In the genomic region with DNA sequence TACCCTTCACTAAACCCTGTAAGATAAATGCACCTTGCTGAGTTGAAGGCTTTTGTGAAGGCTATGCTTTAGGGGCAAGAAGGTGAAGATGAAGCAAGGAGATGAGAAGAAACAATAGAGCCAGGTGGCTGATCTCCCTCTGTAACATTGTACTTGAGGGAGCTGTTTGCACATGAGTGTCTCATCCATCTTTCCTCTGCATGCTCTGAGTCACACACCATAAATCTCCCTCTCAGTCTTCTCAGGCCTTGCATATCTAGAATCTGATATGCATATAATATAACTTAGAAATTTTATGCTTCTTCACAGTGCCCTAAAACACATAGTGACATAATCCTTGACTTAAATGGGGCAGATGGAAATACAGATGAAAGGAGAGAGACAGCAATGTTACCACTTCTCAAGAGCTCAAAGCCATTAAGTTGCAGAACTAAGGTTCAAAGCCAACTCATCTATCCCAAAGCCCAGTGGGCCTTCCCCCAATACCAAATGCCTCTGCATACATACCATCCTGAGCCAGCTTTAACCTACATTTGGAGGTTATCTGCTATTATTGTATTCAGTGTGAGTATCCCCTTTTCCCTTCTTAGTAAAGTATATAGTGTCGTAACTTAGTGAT, we compare ENCODE assay signal across 1 cellular context.
TF ChIP-seq lines count a peak whose summit lies in the region.

No MANE protein-coding gene starts in this region.

TF ChIP-seq in IMR-90, 13 proteins besides CTCF, POLR2A, EP300 and RAD21 (continued from another document):
- TF ChIP-seq MAZ (IDR thresholded peaks at IDR 0.05; ENCODE audit: borderline replicate concordance, low read depth, low read length), result no peak
- no peak for TF ChIP-seq NFE2L2 (IDR thresholded peaks at IDR 0.05; ENCODE audit: low read depth, low read length)
TF ChIP-seq in IMR-90: peak in this region for 0.
